In genomic region chr5:176748967-176749935, GRCh38 we compare ENCODE assay signal across 16 cellular contexts.
A peak's percentile ranks its signal among the peaks of the same experiment; 100 is the strongest.
DNase-seq lines count a peak whose midpoint lies in the region; ATAC-seq and TF ChIP-seq lines count a peak whose summit lies in the region.
"Had no signal": no experiment of that assay in that cellular context is flagged by ENCODE, and none has a peak within 500 bp of the region (broad histone marks: within the 10 kb centered on the region; RNA-seq: fewer than 3 reads in every experiment).

No MANE protein-coding gene starts in this region.

- no peaks in the 10 kb centered on the region for H3K36me3 ChIP-seq in heart right ventricle
- no peaks in the 10 kb centered on the region for H3K36me3 ChIP-seq in neuronal stem cell (replicated peaks in 1 of 2; ENCODE audit: control insufficient read depth in 2 of 2, insufficient read depth in 2 of 2, low read length in 2 of 2)
- no peaks in the 10 kb centered on the region for H3K36me3 ChIP-seq in vagina

- peaks cover 4 to 79% (median 71%) of the 10 kb centered on the region in 7 donors for H3K27me3 ChIP-seq in heart right ventricle
- H3K27me3 ChIP-seq in neuronal stem cell (ENCODE audit: control insufficient read depth in 3 of 3, insufficient read depth in 3 of 3, low read depth in 1 of 3, low read length in 3 of 3) = peaks cover 0 to 55% (median 0%) of the 10 kb centered on the region in 3 experiments
- peaks cover 6% of the 10 kb centered on the region for H3K27me3 ChIP-seq in vagina

- no peak overlapping the region for H2BK12ac ChIP-seq in neuronal stem cell (ENCODE audit: low read length)

- no peak overlapping the region for H3K9ac ChIP-seq in neuronal stem cell (ENCODE audit: low read depth, low read length, poor library complexity)
- H3K9ac ChIP-seq: KMS-11 had no signal

- H2AFZ ChIP-seq in neuronal stem cell (ENCODE audit: low read length) = no peak overlapping the region

- WGBS in heart right ventricle, 2 donors = 66 to 68% methylated on average over 21 of the region's 21 CpGs
- no CpG with 5 or more reads among the region's 21 CpGs for WGBS in neuronal stem cell (ENCODE audit: extremely low coverage in 2 of 2, insufficient read length in 2 of 2, insufficient replicate concordance in 1 of 2), 2 donors

- H3K9me3 ChIP-seq in heart right ventricle (peaks cover 0 to 3% (median 0%) of the 10 kb centered on the region in 11 donors), neuronal stem cell (replicated peaks in 1 of 2; ENCODE audit: control insufficient read depth in 2 of 2, insufficient read depth in 1 of 2, low read depth in 1 of 2, low read length in 2 of 2) (no peaks in the 10 kb centered on the region), vagina (no peaks in the 10 kb centered on the region)

- H3K4me2 ChIP-seq in neuronal stem cell (ENCODE audit: insufficient read depth, low read length, poor library complexity, severe bottlenecking) = no peak overlapping the region
- H3K4me2 ChIP-seq: KMS-11 had no signal

- H2BK120ac ChIP-seq in neuronal stem cell (ENCODE audit: low read depth, low read length) = no peak overlapping the region

- H4K91ac ChIP-seq in neuronal stem cell (ENCODE audit: low read depth, low read length, poor library complexity) = no peak overlapping the region

- H3K14ac ChIP-seq in neuronal stem cell (ENCODE audit: low read length) = no peak overlapping the region

- peak overlapping the region; percentile 18 for H3K18ac ChIP-seq in neuronal stem cell (ENCODE audit: low read length)

- DNase-seq in cardiac septum (ENCODE audit: low spot score) (peak; percentile 53), heart right ventricle (no peak), ecto neural progenitor cell (ENCODE audit: low spot score) (peak; percentile 32), neuronal stem cell (ENCODE audit: low spot score) (no peak), vagina (ENCODE audit: extremely low spot score in 2 of 2) (peak; percentile 49 to 84), pons (ENCODE audit: low spot score) (no peak)
- DNase-seq: Calu3; CD4-positive, alpha-beta T cell; DMS79; NCI-H1092 treated with DMSO at 0.1 percent for 48 hours; NCI-H187; NCI-H446 treated with DMSO at 0.1 percent for 48 hours; NCI-H748 treated with DMSO at 0.1 percent for 48 hours had no signal

- no peak overlapping the region for H3K27ac ChIP-seq in heart right ventricle
- no peak overlapping the region for H3K27ac ChIP-seq in neuronal stem cell (replicated peaks; ENCODE audit: low read length)
- H3K27ac ChIP-seq in vagina = no peak overlapping the region
- H3K27ac ChIP-seq: KMS-11 had no signal

- intact Hi-C loops in cardiac septum (cut with DNase I) = no loop called here
- intact Hi-C loops in heart right ventricle (cut with DNase I) = no loop called here
- intact Hi-C loops in vagina (cut with DNase I) = no loop called here

- H3K79me1 ChIP-seq in neuronal stem cell (ENCODE audit: low read depth, low read length) = no peaks in the 10 kb centered on the region

- H3K4ac ChIP-seq in neuronal stem cell (ENCODE audit: low read length) = no peak overlapping the region

- TF ChIP-seq CTCF in heart right ventricle (IDR thresholded peaks at IDR 0.05) (no peak), vagina (IDR thresholded peaks at IDR 0.05) (no peak)

- H2BK15ac ChIP-seq in neuronal stem cell (ENCODE audit: low read length) = peak overlapping the region; percentile 19

- no peak overlapping the region for H3K23ac ChIP-seq in neuronal stem cell (ENCODE audit: low read depth, low read length, poor library complexity)

- no peak overlapping the region for H4K8ac ChIP-seq in neuronal stem cell (ENCODE audit: low read depth, low read length)

- peaks cover 0 to 8% (median 0%) of the 10 kb centered on the region in 9 donors for H3K4me1 ChIP-seq in heart right ventricle
- H3K4me1 ChIP-seq in neuronal stem cell (ENCODE audit: control insufficient read depth in 2 of 2, insufficient read depth in 1 of 2, low read depth in 1 of 2, low read length in 2 of 2) = peaks cover 3 to 15% of the 10 kb centered on the region in 2 donors
- H3K4me1 ChIP-seq in vagina = peaks cover under 1% of the 10 kb centered on the region

- H3K4me3 ChIP-seq in heart right ventricle (no peak overlapping the region), neuronal stem cell (ENCODE audit: low read length in 2 of 2) (peak overlapping the region in 1 of 2 donors; percentile 56), vagina (no peak overlapping the region)

- no peak for ATAC-seq in heart right ventricle
- ATAC-seq in HG03097 (IDR thresholded peaks at IDR 0.05; ENCODE audit: low FRiP score, unreplicated experiment) = no peak
- ATAC-seq in GM21423 (IDR thresholded peaks at IDR 0.05; ENCODE audit: unreplicated experiment) = no peak

- H2BK5ac ChIP-seq in neuronal stem cell (ENCODE audit: low read length) = no peak overlapping the region

- peak overlapping the region; percentile 64 for H2AK5ac ChIP-seq in neuronal stem cell (ENCODE audit: low read depth, low read length)

- no peak for TF ChIP-seq POLR2A in vagina (IDR thresholded peaks at IDR 0.05)

Comparison
In these comparisons a context has a peak if more than half of its experiments do, and no peak if none do; other contexts are left out.
1. DNase-seq: peak in cardiac septum (single experiment), ecto neural progenitor cell (single experiment) and vagina (2 of 2); none in heart right ventricle (0 of 2), neuronal stem cell (single experiment) and pons (single experiment).